In genomic region chr3:102237838-102238237, GRCh38 we compare ENCODE assay signal across 1 cellular context.
TF ChIP-seq lines count a peak whose summit lies in the region.

No MANE protein-coding gene starts in this region.

TF ChIP-seq in GM23338, 12 proteins besides CTCF, POLR2A, EP300 and RAD21 (continued from another document):
- no peak for TF ChIP-seq ZNF462 (CRISPR knock-in tag; IDR thresholded peaks at IDR 0.05)
- no peak for TF ChIP-seq EZH2 (IDR thresholded peaks at IDR 0.05; ENCODE audit: low read depth, unreplicated experiment)
- TF ChIP-seq POLR2AphosphoS5 (IDR thresholded peaks at IDR 0.05; ENCODE audit: low read depth) = no peak
- TF ChIP-seq REST (IDR thresholded peaks at IDR 0.05; ENCODE audit: unreplicated experiment) = no peak
TF ChIP-seq in GM23338: peak in this region for 0.
